8 cellular contexts compared by ENCODE assay signal in genomic region chr9:109251080-109251775, GRCh38.
DNase-seq lines count a peak whose midpoint lies in the region; FAIRE-seq and TF ChIP-seq lines count a peak whose summit lies in the region.

No MANE protein-coding gene starts in this region.

- H3K4me1 Mint-ChIP-seq in nephron progenitor cell: peaks cover 43% of the 10 kb centered on the region

- FAIRE-seq in bronchial epithelial cell (lab: Jason Lieb, UNC): peak; percentile 87

- H3K27ac Mint-ChIP-seq in nephron progenitor cell: peak overlapping the region; percentile 10

- peaks cover 5% of the 10 kb centered on the region for H3K36me3 ChIP-seq in bronchial epithelial cell (ENCODE audit: control insufficient read depth, insufficient read depth, low read length)

- TF ChIP-seq CTCF in bronchial epithelial cell (IDR thresholded peaks at IDR 0.05; ENCODE audit: insufficient read depth, low read length, severe bottlenecking) (no peak), nephron progenitor cell (IDR thresholded peaks at IDR 0.05) (no peak)

- no peaks in the 10 kb centered on the region for H3K27me3 ChIP-seq in bronchial epithelial cell (ENCODE audit: control insufficient read depth, insufficient read depth, low read length)

- no peak overlapping the region for H3K4me3 Mint-ChIP-seq in nephron progenitor cell

- H3K4me3 ChIP-seq in bronchial epithelial cell (ENCODE audit: low read depth, low read length): no peak overlapping the region

- DNase-seq in ELF-1 (ENCODE audit: low read depth, low spot score) (peak; percentile 39), NCI-H2171 treated with DMSO at 0.1 percent for 48 hours (lab: John Stamatoyannopoulos, UW) (peak; percentile 66), bronchial epithelial cell (ENCODE audit: low read depth) (peak; percentile 89), nephron progenitor cell (no peak), inferior parietal cortex (ENCODE audit: extremely low spot score) (no peak), occipital lobe (lab: John Stamatoyannopoulos, UW) (no peak)
- DNase-seq in activated T-cell treated with anti-CD3 and anti-CD28 coated beads, Interleukin-2, amount 50 U/mL, for 48 hours: no peak
- no peak for DNase-seq in stimulated activated CD4-positive, alpha-beta T cell treated with anti-CD3 and anti-CD28 coated beads, Interleukin-4, amount 100 ng/mL, for 4 hours

- H3K27me3 Mint-ChIP-seq in nephron progenitor cell (ENCODE audit: low read depth, poor library complexity): peaks cover 4% of the 10 kb centered on the region

- H3K36me3 Mint-ChIP-seq in nephron progenitor cell (ENCODE audit: low read depth): peaks cover 7% of the 10 kb centered on the region

- H3K9me3 Mint-ChIP-seq in nephron progenitor cell: no peaks in the 10 kb centered on the region

Comparison
In these comparisons a context has a peak if more than half of its experiments do, and no peak if none do; other contexts are left out.
1. DNase-seq: peak in ELF-1 (single experiment), NCI-H2171 treated with DMSO at 0.1 percent for 48 hours (single experiment) and bronchial epithelial cell (single experiment); none in nephron progenitor cell (single experiment), inferior parietal cortex (single experiment), activated T-cell treated with anti-CD3 and anti-CD28 coated beads, Interleukin-2, amount 50 U/mL, for 48 hours (0 of 2), occipital lobe (single experiment) and stimulated activated CD4-positive, alpha-beta T cell treated with anti-CD3 and anti-CD28 coated beads, Interleukin-4, amount 100 ng/mL, for 4 hours (0 of 2).